1 cellular context compared by ENCODE assay signal in genomic region chr2:55824554-55825096, GRCh38.
TF ChIP-seq lines count a peak whose summit lies in the region.

No MANE protein-coding gene starts in this region.

TF ChIP-seq in H1, 55 proteins besides CTCF, POLR2A, EP300 and RAD21 (continued from another document):
- no peak for TF ChIP-seq USF2 (IDR thresholded peaks at IDR 0.05; ENCODE audit: low read length)
- no peak for TF ChIP-seq MAFK (IDR thresholded peaks at IDR 0.05; ENCODE audit: low read depth, low read length)
- no peak for TF ChIP-seq RFX5 (IDR thresholded peaks at IDR 0.05; ENCODE audit: borderline replicate concordance, low read depth, low read length)
- no peak for TF ChIP-seq CREB1 (IDR thresholded peaks at IDR 0.05)
- no peak for TF ChIP-seq SP2 (IDR thresholded peaks at IDR 0.05; ENCODE audit: low read length)
- TF ChIP-seq TEAD4 (IDR thresholded peaks at IDR 0.05; ENCODE audit: low read depth, low read length): no peak
- TF ChIP-seq TAF7 (optimal IDR thresholded peaks at IDR 0.05; ENCODE audit: borderline replicate concordance, low read depth, low read length): no peak
- TF ChIP-seq SIX5 (IDR thresholded peaks at IDR 0.05; ENCODE audit: low read depth, low read length): no peak
- no peak for TF ChIP-seq YY1 (IDR thresholded peaks at IDR 0.05; ENCODE audit: low read depth, low read length)
- TF ChIP-seq CBX5 (IDR thresholded peaks at IDR 0.05; ENCODE audit: low read depth, low read length): no peak
- no peak for TF ChIP-seq TCF12 (IDR thresholded peaks at IDR 0.05; ENCODE audit: low read depth, low read length)
- no peak for TF ChIP-seq ATF2 (IDR thresholded peaks at IDR 0.05; ENCODE audit: low read length)
- TF ChIP-seq POU5F1 (IDR thresholded peaks at IDR 0.05; ENCODE audit: low read depth, low read length): no peak
- no peak for TF ChIP-seq CTBP2 (IDR thresholded peaks at IDR 0.05; ENCODE audit: borderline replicate concordance, insufficient read depth, insufficient read length, low read length)
- TF ChIP-seq KDM5A (IDR thresholded peaks at IDR 0.05; ENCODE audit: low read length): no peak
- TF ChIP-seq, protein P1, sequence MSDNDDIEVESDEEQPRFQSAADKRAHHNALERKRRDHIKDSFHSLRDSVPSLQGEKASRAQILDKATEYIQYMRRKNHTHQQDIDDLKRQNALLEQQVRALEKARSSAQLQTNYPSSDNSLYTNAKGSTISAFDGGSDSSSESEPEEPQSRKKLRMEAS (IDR thresholded peaks at IDR 0.05): no peak
- TF ChIP-seq CBX8 (IDR thresholded peaks at IDR 0.05; ENCODE audit: borderline replicate concordance, low read depth, low read length): no peak
TF ChIP-seq in H1: peak in this region for 0.
